In the genomic region with DNA sequence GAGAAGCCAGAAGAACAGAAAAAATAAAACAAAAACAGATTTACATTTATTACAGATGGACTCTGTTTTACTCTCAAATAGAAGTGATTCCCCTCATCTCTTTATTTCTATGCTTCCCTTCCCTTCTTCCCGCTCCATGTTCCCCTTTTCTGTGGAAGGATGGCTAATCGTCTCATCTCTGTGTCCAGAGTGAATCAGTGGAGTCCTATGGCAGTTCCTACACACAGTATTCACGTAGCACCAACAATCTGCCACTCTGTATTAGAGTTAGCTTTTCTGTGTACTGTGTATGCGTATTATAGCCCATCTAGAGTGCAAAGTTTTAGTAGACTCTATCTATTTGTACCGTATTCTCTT, we compare ENCODE assay signal across 9 cellular contexts.
"Had no signal": no experiment of that assay in that cellular context is flagged by ENCODE, and none has a peak within 500 bp of the region (broad histone marks: within the 10 kb centered on the region; RNA-seq: fewer than 3 reads in every experiment).

No MANE protein-coding gene starts in this region.

- DNase-seq: activated CD4-positive, alpha-beta T cell treated with anti-CD3 and anti-CD28 coated beads for 4 hours; activated CD8-positive, alpha-beta memory T cell treated with anti-CD3 and anti-CD28 coated beads, Interleukin-2, amount 50 U/mL, for 48 hours; activated CD8-positive, alpha-beta T cell treated with anti-CD3 and anti-CD28 coated beads, Interleukin-2, amount 10 ng/mL, durations not matched to agents 7 days and 5 days; activated naive CD4-positive, alpha-beta T cell treated with anti-CD3 and anti-CD28 coated beads, Interleukin-2, amount 10 ng/mL, durations not matched to agents 7 days and 5 days; stimulated activated CD4-positive, alpha-beta T cell treated with anti-CD3 and anti-CD28 coated beads, Interleukin-15, amount 100 ng/mL, for 24 hours; stimulated activated CD4-positive, alpha-beta T cell treated with anti-CD3 and anti-CD28 coated beads, Interleukin-4, amount 100 ng/mL, for 24 hours; stimulated activated naive CD8-positive, alpha-beta T cell treated with anti-CD3 and anti-CD28 coated beads, Interleukin-15, amount 100 ng/mL, for 72 hours had no signal

- H3K27me3 ChIP-seq: vagina had no signal

- H3K27ac ChIP-seq: thoracic aorta, vagina had no signal

- H3K9me3 ChIP-seq: thoracic aorta, vagina had no signal

- H3K4me3 ChIP-seq: thoracic aorta, vagina had no signal

- ATAC-seq: activated CD8-positive, alpha-beta T cell treated with anti-CD3 and anti-CD28 coated beads, Interleukin-2, amount 10 ng/mL, durations not matched to agents 7 days and 5 days; stimulated activated naive CD8-positive, alpha-beta T cell treated with anti-CD3 and anti-CD28 coated beads, Interleukin-15, amount 100 ng/mL, for 72 hours had no signal

- H3K4me1 ChIP-seq: vagina had no signal

- H3K36me3 ChIP-seq: thoracic aorta, vagina had no signal
